8 cellular contexts compared by ENCODE assay signal in genomic region chr9:137457406-137458193, GRCh38. TPM values are rescaled to one million over a fixed set of nuclear protein-coding genes. Genes with fewer than 3 reads are reported as not detected.
A peak's percentile ranks its signal among the peaks of the same experiment; 100 is the strongest.
DNase-seq lines count a peak whose midpoint lies in the region; ATAC-seq, FAIRE-seq and TF ChIP-seq lines count a peak whose summit lies in the region.

No MANE protein-coding gene starts in this region.

- peaks cover 8% of the 10 kb centered on the region for H3K27me3 ChIP-seq in keratinocyte (ENCODE audit: control insufficient read depth, extremely low read depth, insufficient read depth, low read length)

- H3K9me3 Mint-ChIP-seq in activated CD4-positive, alpha-beta T cell treated with anti-CD3 and anti-CD28 coated beads, Interleukin-2, amount 10 ng/mL, durations not matched to agents 24 days and 14 days: no peaks in the 10 kb centered on the region

- no peak for ATAC-seq in HG02885 (IDR thresholded peaks at IDR 0.05; ENCODE audit: poor library complexity, unreplicated experiment)
- ATAC-seq in HG03457 (IDR thresholded peaks at IDR 0.05; ENCODE audit: unreplicated experiment): no peak

- FAIRE-seq in keratinocyte (lab: Jason Lieb, UNC): no peak

- H3K4me1 Mint-ChIP-seq in activated CD4-positive, alpha-beta T cell treated with anti-CD3 and anti-CD28 coated beads, Interleukin-2, amount 10 ng/mL, durations not matched to agents 24 days and 14 days: peaks cover 17% of the 10 kb centered on the region

- peaks cover 17% of the 10 kb centered on the region for H3K36me3 Mint-ChIP-seq in activated CD4-positive, alpha-beta T cell treated with anti-CD3 and anti-CD28 coated beads, Interleukin-2, amount 10 ng/mL, durations not matched to agents 24 days and 14 days (ENCODE audit: low read depth)

- no peaks in the 10 kb centered on the region for H3K9me1 ChIP-seq in keratinocyte (ENCODE audit: control insufficient read depth, extremely low read depth, insufficient read depth, low read length)

- no peaks in the 10 kb centered on the region for H3K9me3 ChIP-seq in keratinocyte (ENCODE audit: control insufficient read depth, low read depth, low read length)

- H3K9ac ChIP-seq in keratinocyte (ENCODE audit: control insufficient read depth, extremely low read depth, insufficient read depth, low read length): no peak overlapping the region

- H3K36me3 ChIP-seq in keratinocyte (ENCODE audit: control insufficient read depth in 2 of 2, extremely low read depth in 1 of 2, insufficient read depth in 2 of 2, low read length in 2 of 2): peaks cover 0 to 9% of the 10 kb centered on the region in 2 experiments

- H3K4me2 ChIP-seq in keratinocyte (ENCODE audit: control insufficient read depth, extremely low read depth, insufficient read depth, low read depth, low read length): peak overlapping the region; percentile 73

- H3K79me2 ChIP-seq in keratinocyte (ENCODE audit: control insufficient read depth, insufficient read depth, low read length): peaks cover 7% of the 10 kb centered on the region

- no peak overlapping the region for H2AFZ ChIP-seq in keratinocyte (ENCODE audit: control insufficient read depth, low read length)

- H3K4me1 ChIP-seq in keratinocyte (ENCODE audit: control insufficient read depth, extremely low read depth, insufficient read depth, low read length): peaks cover 18% of the 10 kb centered on the region

- H3K4me3 ChIP-seq in keratinocyte (ENCODE audit: control insufficient read depth in 2 of 3, extremely low read depth in 1 of 3, insufficient read depth in 2 of 3, low read depth in 1 of 3, low read length in 3 of 3): peak overlapping the region; percentile 70 to 85 (median 74)

- no peaks in the 10 kb centered on the region for H3K27me3 Mint-ChIP-seq in activated CD4-positive, alpha-beta T cell treated with anti-CD3 and anti-CD28 coated beads, Interleukin-2, amount 10 ng/mL, durations not matched to agents 24 days and 14 days

- intact Hi-C loops in activated CD4-positive, alpha-beta T cell treated with anti-CD3 and anti-CD28 coated beads, Interleukin-2, amount 10 ng/mL, durations not matched to agents 24 days and 14 days (cut with micrococcal nuclease): loop anchor here (5.0 to 10.0 kb wide), 2 partner anchors 95 to 663 kb away; partner anchors contain the start of genes CCDC183, MRPL41, PNPLA7 and TMEM141

- DNase-seq in activated CD4-positive, alpha-beta T cell treated with anti-CD3 and anti-CD28 coated beads, Interleukin-2, amount 10 ng/mL, durations not matched to agents 24 days and 14 days: no peak
- DNase-seq in activated CD4-positive, alpha-beta T cell treated with anti-CD3 and anti-CD28 coated beads for 1 hour: no peak
- DNase-seq in keratinocyte (ENCODE audit: low read depth, low spot score): no peak
- no peak for DNase-seq in OCI-M2 (lab: John Stamatoyannopoulos, UW; ENCODE audit: unreplicated experiment)

- H3K4me3 Mint-ChIP-seq in activated CD4-positive, alpha-beta T cell treated with anti-CD3 and anti-CD28 coated beads, Interleukin-2, amount 10 ng/mL, durations not matched to agents 24 days and 14 days: peak overlapping the region; percentile 58

- no peak for TF ChIP-seq CTCF in keratinocyte (optimal IDR thresholded peaks at IDR 0.05 in 1 of 3, IDR thresholded peaks at IDR 0.05 in 1 of 3, conservative IDR thresholded peaks at IDR 0.05 in 1 of 3; ENCODE audit: extremely low read depth in 1 of 3, insufficient read depth in 2 of 3, low read length in 3 of 3)

- H3K27ac Mint-ChIP-seq in activated CD4-positive, alpha-beta T cell treated with anti-CD3 and anti-CD28 coated beads, Interleukin-2, amount 10 ng/mL, durations not matched to agents 24 days and 14 days: peak overlapping the region; percentile 53

- H3K27ac ChIP-seq in angular gyrus (ENCODE audit: low read depth, low read length): peak overlapping the region; percentile 55
- no peak overlapping the region for H3K27ac ChIP-seq in keratinocyte (ENCODE audit: control insufficient read depth, insufficient read depth, low read length)
- peak overlapping the region; percentile 57 for H3K27ac ChIP-seq in temporal lobe (ENCODE audit: low read depth, low read length)

- no peaks in the 10 kb centered on the region for H4K20me1 ChIP-seq in keratinocyte (ENCODE audit: control insufficient read depth, extremely low read depth, insufficient read depth, low read length)

- dilution Hi-C loops in keratinocyte (cut with MboI; ENCODE audit: extremely low pct_ligation_motif_present, low sequenced_read_pairs): no loop called here

RNA-seq across cellular contexts. Expression of gene NSMF, which starts 1.5 kb away (rescaled TPM):
- 68.6 and 69.6 TPM in 2 replicates for total RNA-seq in activated CD4-positive, alpha-beta T cell treated with anti-CD3 and anti-CD28 coated beads, Interleukin-2, amount 10 ng/mL, durations not matched to agents 24 days and 14 days
- 29.5 to 46.6 TPM (median 33.1 TPM) in 3 replicates for polyA plus RNA-seq in keratinocyte
- 5.6 TPM for polyA plus RNA-seq in keratinocyte (2011; ENCODE audit: low read depth)
- 25.8 and 51.4 TPM in 2 replicates for polyA plus RNA-seq in keratinocyte (2011; cell fraction: cytosol; rRNA removed)
- 97.1 and 113 TPM in 2 replicates for polyA plus RNA-seq in keratinocyte (2011; cell fraction: nucleus; rRNA removed)
- 23.0 and 34.1 TPM in 2 replicates for polyA plus RNA-seq in keratinocyte (2012; ENCODE audit: low replicate concordance)
- 28.3 to 102 TPM (median 39.7 TPM) in 3 replicates for polyA minus RNA-seq in keratinocyte
- polyA minus RNA-seq in keratinocyte (2011; cell fraction: cytosol; rRNA and poly(A)+ RNA removed): 67.9 TPM
- polyA minus RNA-seq in keratinocyte (2011; cell fraction: nucleus; rRNA and poly(A)+ RNA removed): 34.3 and 39.8 TPM in 2 replicates
- total RNA-seq in temporal lobe: 57.0 TPM

RNA-seq across cellular contexts. Expression of gene ENTPD8, which starts 16.4 kb away (rescaled TPM):
- total RNA-seq in activated CD4-positive, alpha-beta T cell treated with anti-CD3 and anti-CD28 coated beads, Interleukin-2, amount 10 ng/mL, durations not matched to agents 24 days and 14 days: not detected in 2 replicates
- not detected in 3 replicates for polyA plus RNA-seq in keratinocyte
- polyA plus RNA-seq in keratinocyte (2011; ENCODE audit: low read depth): not detected
- not detected in 2 replicates for polyA plus RNA-seq in keratinocyte (2011; cell fraction: cytosol; rRNA removed)
- 0.05 TPM in 1 of 2 replicates, not detected in the other for polyA plus RNA-seq in keratinocyte (2011; cell fraction: nucleus; rRNA removed)
- polyA plus RNA-seq in keratinocyte (2012; ENCODE audit: low replicate concordance): not detected in 2 replicates
- not detected in 3 replicates for polyA minus RNA-seq in keratinocyte
- not detected for polyA minus RNA-seq in keratinocyte (2011; cell fraction: cytosol; rRNA and poly(A)+ RNA removed)
- polyA minus RNA-seq in keratinocyte (2011; cell fraction: nucleus; rRNA and poly(A)+ RNA removed): not detected in 2 replicates
- total RNA-seq in temporal lobe: not detected

RNA-seq across cellular contexts. Expression of gene NOXA1, which starts 34.4 kb away (rescaled TPM):
- total RNA-seq in activated CD4-positive, alpha-beta T cell treated with anti-CD3 and anti-CD28 coated beads, Interleukin-2, amount 10 ng/mL, durations not matched to agents 24 days and 14 days: 0.30 and 0.36 TPM in 2 replicates
- polyA plus RNA-seq in keratinocyte: 0.07 to 0.33 TPM (median 0.09 TPM) in 3 replicates
- 0.50 TPM for polyA plus RNA-seq in keratinocyte (2011; ENCODE audit: low read depth)
- 0.14 TPM in 1 of 2 replicates, not detected in the other for polyA plus RNA-seq in keratinocyte (2011; cell fraction: cytosol; rRNA removed)
- polyA plus RNA-seq in keratinocyte (2011; cell fraction: nucleus; rRNA removed): 0.74 and 1.4 TPM in 2 replicates
- polyA plus RNA-seq in keratinocyte (2012; ENCODE audit: low replicate concordance): 0.13 and 0.86 TPM in 2 replicates
- polyA minus RNA-seq in keratinocyte: not detected in 3 replicates
- 1.2 TPM for polyA minus RNA-seq in keratinocyte (2011; cell fraction: cytosol; rRNA and poly(A)+ RNA removed)
- 0.63 and 0.93 TPM in 2 replicates for polyA minus RNA-seq in keratinocyte (2011; cell fraction: nucleus; rRNA and poly(A)+ RNA removed)
- 2.0 TPM for total RNA-seq in temporal lobe

RNA-seq across cellular contexts. Expression of gene EXD3, which starts 34.6 kb away (rescaled TPM):
- 4.4 and 5.2 TPM in 2 replicates for total RNA-seq in activated CD4-positive, alpha-beta T cell treated with anti-CD3 and anti-CD28 coated beads, Interleukin-2, amount 10 ng/mL, durations not matched to agents 24 days and 14 days
- 1.5 to 5.4 TPM (median 1.9 TPM) in 3 replicates for polyA plus RNA-seq in keratinocyte
- 3.9 TPM for polyA plus RNA-seq in keratinocyte (2011; ENCODE audit: low read depth)
- 0.94 and 3.9 TPM in 2 replicates for polyA plus RNA-seq in keratinocyte (2011; cell fraction: cytosol; rRNA removed)
- polyA plus RNA-seq in keratinocyte (2011; cell fraction: nucleus; rRNA removed): 7.1 and 12.1 TPM in 2 replicates
- polyA plus RNA-seq in keratinocyte (2012; ENCODE audit: low replicate concordance): 5.2 and 8.5 TPM in 2 replicates
- 2.4 to 3.4 TPM (median 2.6 TPM) in 3 replicates for polyA minus RNA-seq in keratinocyte
- polyA minus RNA-seq in keratinocyte (2011; cell fraction: cytosol; rRNA and poly(A)+ RNA removed): 5.4 TPM
- polyA minus RNA-seq in keratinocyte (2011; cell fraction: nucleus; rRNA and poly(A)+ RNA removed): 3.8 and 5.1 TPM in 2 replicates
- total RNA-seq in temporal lobe: 14.0 TPM
